ENCODE assay signal across 2 cellular contexts in genomic region chr7:151483700-151483960, GRCh38.
TF ChIP-seq lines count a peak whose summit lies in the region.

No MANE protein-coding gene starts in this region.

TF ChIP-seq in K562, 482 proteins besides CTCF, POLR2A, EP300 and RAD21 (continues in another document):
- TF ChIP-seq RNF2 (IDR thresholded peaks at IDR 0.05) (no peak), ZNF551 (CRISPR knock-in tag; IDR thresholded peaks at IDR 0.05) (no peak), FOXP4 (CRISPR knock-in tag; IDR thresholded peaks at IDR 0.05; ENCODE audit: borderline replicate concordance) (no peak), SP1 (CRISPR knock-in tag; IDR thresholded peaks at IDR 0.05) (no peak), ZBTB49 (CRISPR knock-in tag; IDR thresholded peaks at IDR 0.05; ENCODE audit: borderline replicate concordance) (no peak), NCOA6 (IDR thresholded peaks at IDR 0.05) (no peak), ZNF79 (CRISPR knock-in tag; IDR thresholded peaks at IDR 0.05; ENCODE audit: low read depth) (no peak), HSF4 (CRISPR knock-in tag; IDR thresholded peaks at IDR 0.05; ENCODE audit: borderline replicate concordance) (no peak), BCL6 (CRISPR knock-in tag; IDR thresholded peaks at IDR 0.05) (no peak), ERF (CRISPR knock-in tag; IDR thresholded peaks at IDR 0.05) (no peak), TOE1 (IDR thresholded peaks at IDR 0.05; ENCODE audit: borderline replicate concordance) (no peak), TOE1 (CRISPR knock-in tag; IDR thresholded peaks at IDR 0.05; ENCODE audit: borderline replicate concordance, low read depth) (no peak), RNF219 (CRISPR knock-in tag; IDR thresholded peaks at IDR 0.05) (no peak), RFX1 (IDR thresholded peaks at IDR 0.05) (no peak), AFF1 (IDR thresholded peaks at IDR 0.05; ENCODE audit: low read depth in 1 of 2, partially characterized antibody in 2 of 2) (no peak)
- TF ChIP-seq, protein P1, sequence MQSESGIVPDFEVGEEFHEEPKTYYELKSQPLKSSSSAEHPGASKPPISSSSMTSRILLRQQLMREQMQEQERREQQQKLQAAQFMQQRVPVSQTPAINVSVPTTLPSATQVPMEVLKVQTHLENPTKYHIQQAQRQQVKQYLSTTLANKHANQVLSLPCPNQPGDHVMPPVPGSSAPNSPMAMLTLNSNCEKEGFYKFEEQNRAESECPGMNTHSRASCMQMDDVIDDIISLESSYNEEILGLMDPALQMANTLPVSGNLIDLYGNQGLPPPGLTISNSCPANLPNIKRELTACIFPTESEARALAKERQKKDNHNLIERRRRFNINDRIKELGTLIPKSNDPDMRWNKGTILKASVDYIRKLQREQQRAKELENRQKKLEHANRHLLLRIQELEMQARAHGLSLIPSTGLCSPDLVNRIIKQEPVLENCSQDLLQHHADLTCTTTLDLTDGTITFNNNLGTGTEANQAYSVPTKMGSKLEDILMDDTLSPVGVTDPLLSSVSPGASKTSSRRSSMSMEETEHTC (IDR thresholded peaks at IDR 0.05) = no peak

TF ChIP-seq in GM12891, 5 proteins besides CTCF, POLR2A, EP300 and RAD21:
- TF ChIP-seq POLR2AphosphoS5 (IDR thresholded peaks at IDR 0.05; ENCODE audit: low read depth, low read length) (no peak), TAF1 (IDR thresholded peaks at IDR 0.05; ENCODE audit: low read depth, low read length) (no peak), PAX5 (IDR thresholded peaks at IDR 0.05; ENCODE audit: insufficient read depth, low read length, severe bottlenecking) (no peak), SPI1 (IDR thresholded peaks at IDR 0.05; ENCODE audit: low read depth, low read length) (no peak), POU2F2 (IDR thresholded peaks at IDR 0.05; ENCODE audit: low read depth, low read length) (no peak)
